Comparison of ENCODE assay signal across 25 cellular contexts in genomic region chr13:105874808-105875207, GRCh38.
"Had no signal": no experiment of that assay in that cellular context is flagged by ENCODE, and none has a peak within 500 bp of the region (broad histone marks: within the 10 kb centered on the region; RNA-seq: fewer than 3 reads in every experiment).

No MANE protein-coding gene starts in this region.

- H3K9me3 ChIP-seq: colonic mucosa, esophagus squamous epithelium, gastrocnemius medialis, heart right ventricle, left lung, lower lobe of right lung had no signal

- H3K27me3 ChIP-seq: colonic mucosa, esophagus squamous epithelium, gastrocnemius medialis, heart right ventricle, left lung had no signal

- FAIRE-seq: kidney had no signal

- H3K27ac ChIP-seq: colonic mucosa, epithelial cell of prostate, esophagus squamous epithelium, gastrocnemius medialis, heart right ventricle, left lung, lower lobe of right lung had no signal

- H3K4me1 ChIP-seq: colonic mucosa, esophagus squamous epithelium, gastrocnemius medialis, left lung, lower lobe of right lung had no signal

- H3K4me3 ChIP-seq: colonic mucosa, esophagus squamous epithelium, gastrocnemius medialis, heart right ventricle, left lung, lower lobe of right lung had no signal

- DNase-seq: colonic mucosa; cortex of kidney; effector CD8-positive, alpha-beta T cell; effector memory CD8-positive, alpha-beta T cell; endodermal cell; erythroblast; esophagus squamous epithelium; foreskin fibroblast; foreskin melanocyte; gastrocnemius medialis; glutamatergic neuron; head of caudate nucleus; heart right ventricle; hypothalamus; immature natural killer cell; islet precursor cell; kidney; kidney glomerular epithelial cell; left lung; left ventricle myocardium superior; lower lobe of right lung; mesenchymal stem cell; midbrain; naive B cell had no signal

- H3K36me3 ChIP-seq: colonic mucosa, esophagus squamous epithelium, gastrocnemius medialis, heart right ventricle, left lung, lower lobe of right lung had no signal
